8 cellular contexts compared by ENCODE assay signal in genomic region chr3:187739125-187739560, GRCh38. TPM values are rescaled to one million over a fixed set of nuclear protein-coding genes. Genes with fewer than 3 reads are reported as not detected.
DNase-seq lines count a peak whose midpoint lies in the region; ATAC-seq and TF ChIP-seq lines count a peak whose summit lies in the region.

No MANE protein-coding gene starts in this region.

- peak overlapping the region; percentile 81 for H3K4me3 ChIP-seq in CD8-positive, alpha-beta memory T cell (ENCODE audit: low read length)
- H3K4me3 ChIP-seq in colonic mucosa (peak overlapping the region; percentile 54), mucosa of descending colon (no peak overlapping the region), thyroid gland (replicated peaks in 1 of 3) (peak overlapping the region in 2 of 3 donors; percentile 18 to 51)

- 5 to 6% methylated on average over 21 of the region's 21 CpGs for WGBS in thyroid gland, 2 donors

- no peak overlapping the region for H3K27ac ChIP-seq in CD8-positive, alpha-beta memory T cell (ENCODE audit: low read depth, low read length)
- H3K27ac ChIP-seq in colonic mucosa (peak overlapping the region; percentile 97), thyroid gland (peak overlapping the region; percentile 90 to 100 (median 97))

- H3K9ac ChIP-seq in colonic mucosa (ENCODE audit: low read depth in 2 of 2, low read length in 2 of 2): peak overlapping the region; percentile 65 to 95

- H3K4me1 Mint-ChIP-seq in CD8-positive, alpha-beta memory T cell: peaks cover 43 to 59% (median 56%) of the 10 kb centered on the region in 3 donors

- H3K27ac Mint-ChIP-seq in CD8-positive, alpha-beta memory T cell: peak overlapping the region; percentile 82 to 100 (median 99)

- peaks cover 0 to 2% (median 0%) of the 10 kb centered on the region in 5 donors for H3K9me3 Mint-ChIP-seq in CD8-positive, alpha-beta memory T cell

- peaks cover 0 to 9% of the 10 kb centered on the region in 2 donors for H3K27me3 Mint-ChIP-seq in CD8-positive, alpha-beta memory T cell

- no peaks in the 10 kb centered on the region for H3K36me3 ChIP-seq in CD8-positive, alpha-beta memory T cell (ENCODE audit: insufficient read depth, low read length)
- H3K36me3 ChIP-seq in colonic mucosa (no peaks in the 10 kb centered on the region), mucosa of descending colon (ENCODE audit: low read depth) (no peaks in the 10 kb centered on the region), thyroid gland (peaks cover 0 to under 1% of the 10 kb centered on the region in 2 donors)

- H3K4me1 ChIP-seq in CD8-positive, alpha-beta memory T cell (ENCODE audit: insufficient read depth, low read length): peaks cover 30% of the 10 kb centered on the region
- peaks cover 3% of the 10 kb centered on the region for H3K4me1 ChIP-seq in colonic mucosa
- peaks cover 22% of the 10 kb centered on the region for H3K4me1 ChIP-seq in mucosa of descending colon (ENCODE audit: low read depth)
- H3K4me1 ChIP-seq in thyroid gland: peaks cover 32 to 41% of the 10 kb centered on the region in 2 donors

- intact Hi-C loops in colonic mucosa (cut with DNase I) (loop anchor here (10.0 kb wide), 1 partner anchor 1496 kb away; no protein-coding TSS in a partner anchor), mucosa of descending colon (cut with DNase I, micrococcal nuclease) (no loop called here), thyroid gland (cut with DNase I) (loop anchor here (5.0 to 10.0 kb wide), 2 partner anchors 1306 to 1408 kb away; no protein-coding TSS in a partner anchor)

- POLR2A ChIA-PET in CD8-positive, alpha-beta memory T cell (lab: Charles Lee): interaction anchor here (0.6 to 4.1 kb wide), 8 partner anchors 448 to 1396 kb away, joined by 3 to 41 read pairs (median 4); no protein-coding TSS in a partner anchor

- no peak for TF ChIP-seq CTCF in colonic mucosa (IDR thresholded peaks at IDR 0.05)
- no peak for TF ChIP-seq CTCF in mucosa of descending colon (IDR thresholded peaks at IDR 0.05)
- TF ChIP-seq CTCF in thyroid gland (IDR thresholded peaks at IDR 0.05): no peak

- no peak for DNase-seq in CD8-positive, alpha-beta memory T cell
- DNase-seq in colonic mucosa (peak; percentile 56), mucosa of descending colon (peak; percentile 47 to 71 (median 69)), thyroid gland (peak; percentile 41 to 47), superior temporal gyrus (ENCODE audit: extremely low spot score) (no peak), putamen (ENCODE audit: low spot score) (no peak)

- H3K9me3 ChIP-seq in CD8-positive, alpha-beta memory T cell (ENCODE audit: low read length): no peaks in the 10 kb centered on the region
- no peaks in the 10 kb centered on the region for H3K9me3 ChIP-seq in colonic mucosa
- H3K9me3 ChIP-seq in mucosa of descending colon: no peaks in the 10 kb centered on the region
- H3K9me3 ChIP-seq in thyroid gland: no peaks in the 10 kb centered on the region

- CTCF ChIA-PET in CD8-positive, alpha-beta memory T cell (lab: Charles Lee): interaction anchor here (0.8 to 6.4 kb wide), 40 partner anchors 9 to 1417 kb away, joined by 3 to 298 read pairs (median 8); partner anchors contain the start of gene RTP4

- peak overlapping the region; percentile 91 to 99 (median 98) for H3K4me3 Mint-ChIP-seq in CD8-positive, alpha-beta memory T cell

- no peak for TF ChIP-seq POLR2A in thyroid gland (IDR thresholded peaks at IDR 0.05)

- no peaks in the 10 kb centered on the region for H3K27me3 ChIP-seq in CD8-positive, alpha-beta memory T cell (ENCODE audit: insufficient read depth, low read length, poor library complexity, severe bottlenecking)
- no peaks in the 10 kb centered on the region for H3K27me3 ChIP-seq in colonic mucosa
- H3K27me3 ChIP-seq in thyroid gland: no peaks in the 10 kb centered on the region

- peaks cover 0 to 23% (median 0%) of the 10 kb centered on the region in 3 donors for H3K36me3 Mint-ChIP-seq in CD8-positive, alpha-beta memory T cell

- ATAC-seq in SK-N-SH treated with all-trans-retinoic acid at 6 μM for 48 hours (peak; percentile 6), mucosa of descending colon (peak; percentile 0), GM19023 (IDR thresholded peaks at IDR 0.05; ENCODE audit: unreplicated experiment) (no peak)

TF ChIP-seq in SK-N-SH treated with all-trans-retinoic acid at 6 μM for 48 hours, 23 proteins besides CTCF, POLR2A, EP300 and RAD21:
- TF ChIP-seq ZNF8 (CRISPR knock-in tag; IDR thresholded peaks at IDR 0.05) (no peak), ZFP30 (CRISPR knock-in tag; IDR thresholded peaks at IDR 0.05) (no peak), CSDC2 (CRISPR knock-in tag; IDR thresholded peaks at IDR 0.05) (no peak), CSRNP3 (CRISPR knock-in tag; IDR thresholded peaks at IDR 0.05) (no peak), GLIS3 (CRISPR knock-in tag; IDR thresholded peaks at IDR 0.05) (no peak), TSHZ2 (CRISPR knock-in tag; IDR thresholded peaks at IDR 0.05) (no peak), ARNTL (CRISPR knock-in tag; IDR thresholded peaks at IDR 0.05; ENCODE audit: borderline replicate concordance, low read depth) (no peak), OSR1 (CRISPR knock-in tag; IDR thresholded peaks at IDR 0.05) (no peak), RARB (CRISPR knock-in tag; IDR thresholded peaks at IDR 0.05) (no peak), PATZ1 (CRISPR knock-in tag; IDR thresholded peaks at IDR 0.05; ENCODE audit: borderline replicate concordance) (no peak)

RNA-seq across cellular contexts. Expression of gene BCL6, which starts 6.1 kb away (rescaled TPM):
- total RNA-seq in CD8-positive, alpha-beta memory T cell: 10 to 100 TPM; 17.1 to 17.2 TPM
- 1.8 TPM for polyA plus RNA-seq in CD8-positive, alpha-beta memory T cell
- total RNA-seq in colonic mucosa (10 to 100 TPM in 1 of 2 donors, 1 to 10 TPM in 1; 8.8 to 30.2 TPM), mucosa of descending colon (100 to 1,000 TPM in 1 of 3 donors, 10 to 100 TPM in 2; 10.9 to 133 (median 23.8) TPM), thyroid gland (100 to 1,000 TPM in 1 of 4 donors, 10 to 100 TPM in 3; 40.3 to 109 (median 67.2) TPM)

RNA-seq across cellular contexts. Expression of gene RTP2, which starts 36.8 kb away (rescaled TPM):
- total RNA-seq in CD8-positive, alpha-beta memory T cell: not detected
- polyA plus RNA-seq in CD8-positive, alpha-beta memory T cell: not detected
- total RNA-seq in colonic mucosa (not detected), mucosa of descending colon (not detected), thyroid gland (not detected)

Comparison
In these comparisons a context has a peak if more than half of its experiments do, and no peak if none do; other contexts are left out.
1. DNase-seq: peak in colonic mucosa (single experiment), mucosa of descending colon (3 of 3) and thyroid gland (2 of 2); none in CD8-positive, alpha-beta memory T cell (0 of 5), superior temporal gyrus (single experiment) and putamen (single experiment).
2. intact Hi-C loops: an anchor here in colonic mucosa (10.0 kb wide) and thyroid gland (5.0 to 10.0 kb wide); none called in mucosa of descending colon.